In genomic region chr2:8542381-8543064, GRCh38 we compare ENCODE assay signal across 14 cellular contexts.
DNase-seq lines count a peak whose midpoint lies in the region; ATAC-seq, FAIRE-seq and TF ChIP-seq lines count a peak whose summit lies in the region.
"Had no signal": no experiment of that assay in that cellular context is flagged by ENCODE, and none has a peak within 500 bp of the region (broad histone marks: within the 10 kb centered on the region; RNA-seq: fewer than 3 reads in every experiment).

No MANE protein-coding gene starts in this region.

- peak overlapping the region; percentile 86 for H3K27ac Mint-ChIP-seq in activated naive CD8-positive, alpha-beta T cell treated with anti-CD3 and anti-CD28 coated beads for 36 hours
- H3K27ac Mint-ChIP-seq in nephron: peak overlapping the region; percentile 1 to 72 (median 61)

- peaks cover 66% of the 10 kb centered on the region for H3K4me1 Mint-ChIP-seq in activated naive CD8-positive, alpha-beta T cell treated with anti-CD3 and anti-CD28 coated beads for 36 hours
- peaks cover 60% of the 10 kb centered on the region for H3K4me1 Mint-ChIP-seq in nephron

- H3K9me3 ChIP-seq in BLaER1: no peaks in the 10 kb centered on the region
- H3K9me3 ChIP-seq: SJSA1, thyroid gland had no signal

- no peaks in the 10 kb centered on the region for H3K36me3 ChIP-seq in BLaER1
- H3K36me3 ChIP-seq: SJSA1, thyroid gland had no signal

- H3K9ac ChIP-seq in BLaER1: peak overlapping the region; percentile 83

- FAIRE-seq in GM18507 (lab: Jason Lieb, UNC): peak; percentile 42
- FAIRE-seq: bronchial epithelial cell had no signal

- peaks cover 100% of the 10 kb centered on the region for H3K4me1 ChIP-seq in BLaER1

- H3K4me3 ChIP-seq in BLaER1: peak overlapping the region; percentile 27; the same call in 1 of the 2 replicates
- H3K4me3 ChIP-seq: SJSA1, thyroid gland had no signal

- no peak overlapping the region for H3K4me3 Mint-ChIP-seq in activated naive CD8-positive, alpha-beta T cell treated with anti-CD3 and anti-CD28 coated beads for 36 hours
- H3K4me3 Mint-ChIP-seq in nephron: no peak overlapping the region
- H3K4me3 Mint-ChIP-seq: neural crest cell had no signal

- H3K27ac ChIP-seq in BLaER1: peak overlapping the region; percentile 95
- H3K27ac ChIP-seq: thyroid gland had no signal

- no peaks in the 10 kb centered on the region for H3K36me3 Mint-ChIP-seq in activated naive CD8-positive, alpha-beta T cell treated with anti-CD3 and anti-CD28 coated beads for 36 hours
- H3K36me3 Mint-ChIP-seq in nephron (ENCODE audit: low read depth): no peaks in the 10 kb centered on the region

- H3K4me2 ChIP-seq in BLaER1: peak overlapping the region; percentile 93

- H3K27me3 Mint-ChIP-seq in activated naive CD8-positive, alpha-beta T cell treated with anti-CD3 and anti-CD28 coated beads for 36 hours: peaks cover 10% of the 10 kb centered on the region
- peaks cover 11% of the 10 kb centered on the region for H3K27me3 Mint-ChIP-seq in nephron (ENCODE audit: low read depth)

- no peaks in the 10 kb centered on the region for H3K9me3 Mint-ChIP-seq in activated naive CD8-positive, alpha-beta T cell treated with anti-CD3 and anti-CD28 coated beads for 36 hours
- no peaks in the 10 kb centered on the region for H3K9me3 Mint-ChIP-seq in nephron
- H3K9me3 Mint-ChIP-seq: HFFc6, neural crest cell had no signal

- TF ChIP-seq CTCF in nephron (IDR thresholded peaks at IDR 0.05; ENCODE audit: unreplicated experiment in 3 of 3): no peak

- H4K20me1 ChIP-seq in BLaER1: no peaks in the 10 kb centered on the region

- H3K27me3 ChIP-seq in BLaER1: no peaks in the 10 kb centered on the region
- H3K27me3 ChIP-seq: SJSA1, thyroid gland had no signal

- DNase-seq in GM18507 (ENCODE audit: extremely low spot score, insufficient read length, low read depth) (no peak), NCI-H2107 (lab: John Stamatoyannopoulos, UW) (no peak), NCI-H1436 treated with DMSO at 0.1 percent for 48 hours (lab: John Stamatoyannopoulos, UW) (no peak)
- no peak for DNase-seq in activated naive CD8-positive, alpha-beta T cell treated with anti-CD3 and anti-CD28 coated beads for 36 hours
- DNase-seq: HFFc6, Kasumi-1, thyroid gland had no signal

- ATAC-seq in GM21825 (IDR thresholded peaks at IDR 0.05; ENCODE audit: unreplicated experiment) (no peak), HG02938 (IDR thresholded peaks at IDR 0.05; ENCODE audit: unreplicated experiment) (no peak)
